13 cellular contexts compared by ENCODE assay signal in the genomic region with DNA sequence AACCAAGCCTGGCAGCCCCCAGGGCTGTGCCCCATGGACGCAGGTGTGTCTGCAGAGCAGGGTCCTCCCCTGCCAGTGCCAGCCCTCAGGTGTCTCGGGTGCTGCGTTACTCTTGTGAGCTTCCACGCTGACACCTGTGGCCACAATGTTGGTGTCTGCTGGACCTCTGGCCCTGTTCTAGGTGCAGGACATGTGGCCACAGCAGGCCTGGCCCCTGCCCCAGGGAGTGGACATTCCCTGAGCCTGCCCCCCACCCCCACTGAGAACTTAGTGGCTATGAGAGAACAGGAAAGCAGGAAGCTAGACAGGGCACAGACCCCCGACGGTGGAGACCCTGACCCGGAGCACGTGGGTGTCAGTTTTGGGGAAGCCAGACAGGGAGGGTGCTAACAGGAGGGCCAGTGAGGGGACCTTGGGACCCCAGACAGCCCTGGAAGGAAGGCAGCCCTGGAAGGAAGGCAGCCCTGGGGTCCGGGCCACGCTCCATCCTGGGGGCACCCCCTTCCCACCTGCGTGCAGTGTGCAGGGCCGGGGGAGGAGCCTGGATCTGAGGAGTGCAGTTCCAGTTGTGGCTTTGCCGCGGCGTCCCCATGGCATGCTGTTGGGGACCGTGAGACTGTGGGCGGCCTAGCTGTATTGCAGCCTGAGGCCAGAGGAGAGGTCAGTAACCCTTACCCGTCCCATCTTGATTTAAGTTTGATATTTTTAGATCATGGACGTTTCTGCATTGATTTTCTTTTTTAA. TPM values are rescaled to one million over a fixed set of nuclear protein-coding genes. Genes with fewer than 3 reads are reported as not detected.
DNase-seq lines count a peak whose midpoint lies in the region; ATAC-seq and TF ChIP-seq lines count a peak whose summit lies in the region.
"Had no signal": no experiment of that assay in that cellular context is flagged by ENCODE, and none has a peak within 500 bp of the region (broad histone marks: within the 10 kb centered on the region; RNA-seq: fewer than 3 reads in every experiment).

No MANE protein-coding gene starts in this region.

- no peak overlapping the region for H3K4me3 Mint-ChIP-seq in nephron

- no peaks in the 10 kb centered on the region for H3K27me3 Mint-ChIP-seq in nephron (ENCODE audit: low read depth)

- no peak for TF ChIP-seq EP300 in transverse colon (IDR thresholded peaks at IDR 0.05; ENCODE audit: low read depth)

- peaks cover 32% of the 10 kb centered on the region for H3K4me1 Mint-ChIP-seq in nephron

- DNase-seq in NCI-H2171 treated with DMSO at 0.1 percent for 48 hours (lab: John Stamatoyannopoulos, UW) (peak; percentile 32), NCI-H2171 (lab: John Stamatoyannopoulos, UW) (no peak), dorsolateral prefrontal cortex (no peak), transverse colon (no peak), GM19238 (ENCODE audit: insufficient read length, low spot score) (no peak)
- DNase-seq in effector CD4-positive, alpha-beta T cell, result no peak
- DNase-seq: central memory CD4-positive, alpha-beta T cell; DND-41; foreskin melanocyte; NCI-H1436 treated with DMSO at 0.1 percent for 48 hours; stimulated activated naive CD8-positive, alpha-beta T cell treated with anti-CD3 and anti-CD28 coated beads, Interleukin-15, Interleukin-2, amounts not matched to agents 100 U/mL and 50 U/mL, for 24 hours had no signal

- H3K4me3 ChIP-seq in dorsolateral prefrontal cortex (peak overlapping the region in 32 of 59 donors; percentile 1 to 43 (median 19)), transverse colon (no peak overlapping the region)

- peaks cover 54 to 80% (median 64%) of the 10 kb centered on the region in 4 donors for H3K4me1 ChIP-seq in transverse colon

- peak in 1 of 56 donors; percentile 2 for TF ChIP-seq CTCF in dorsolateral prefrontal cortex (IDR thresholded peaks at IDR 0.05 in 54 of 56, conservative IDR thresholded peaks at IDR 0.05 in 2 of 56; ENCODE audit: low read depth in 1 of 56, partially characterized antibody in 56 of 56)
- TF ChIP-seq CTCF in nephron (IDR thresholded peaks at IDR 0.05; ENCODE audit: unreplicated experiment in 3 of 3), result no peak
- TF ChIP-seq CTCF in transverse colon (IDR thresholded peaks at IDR 0.05), result no peak

- in situ Hi-C loops in transverse colon (cut with MboI; ENCODE audit: low pct_ligation_motif_present in 1 of 4, low pct_unique_long_range_greater_than_20kb in 1 of 4, low sequenced_read_pairs in 3 of 4), result loop anchor here in 1 of 4 donors (25.0 kb wide), 1 partner anchor 431 kb away; the partner anchor contains the start of gene CELSR1

- H3K27ac ChIP-seq in dorsolateral prefrontal cortex (peak overlapping the region; percentile 68 to 98 (median 95)), transverse colon (peak overlapping the region; percentile 75 to 82 (median 77))

- H3K36me3 ChIP-seq in transverse colon, result peaks cover 0 to 4% (median 0%) of the 10 kb centered on the region in 4 donors

- H3K27me3 ChIP-seq in dorsolateral prefrontal cortex, result no peaks in the 10 kb centered on the region
- H3K27me3 ChIP-seq in transverse colon, result no peaks in the 10 kb centered on the region

- no peaks in the 10 kb centered on the region for H3K36me3 Mint-ChIP-seq in nephron (ENCODE audit: low read depth)

- intact Hi-C loops in dorsolateral prefrontal cortex (cut with DNase I), result loop anchor here (2.0 to 5.0 kb wide), 3 partner anchors 18 to 34 kb away; no protein-coding TSS in a partner anchor
- intact Hi-C loops in transverse colon (cut with DNase I; ENCODE audit: low total_unique reads), result loop anchor here (2.0 kb wide), 1 partner anchor 18 kb away; no protein-coding TSS in a partner anchor

- H3K27ac Mint-ChIP-seq in nephron, result peak overlapping the region; percentile 95 to 99 (median 98)

- ATAC-seq in HG02759 (IDR thresholded peaks at IDR 0.05; ENCODE audit: unreplicated experiment), result no peak
- ATAC-seq: stimulated activated naive CD8-positive, alpha-beta T cell treated with anti-CD3 and anti-CD28 coated beads, Interleukin-15, Interleukin-2, amounts not matched to agents 100 U/mL and 50 U/mL, for 24 hours had no signal

- no peak for TF ChIP-seq POLR2A in transverse colon (IDR thresholded peaks at IDR 0.05)

- H3K9me3 Mint-ChIP-seq in nephron, result no peaks in the 10 kb centered on the region

- 47 to 49% methylated on average over 3 to 18 of the region's 19 CpGs for WGBS in transverse colon (ENCODE audit: low coverage in 1 of 2), 2 donors

- H3K9me3 ChIP-seq in transverse colon, result no peaks in the 10 kb centered on the region

RNA-seq across cellular contexts. Expression of gene PPARA, which starts 43.9 kb away (rescaled TPM):
- total RNA-seq in dorsolateral prefrontal cortex, result 10 to 100 TPM; 13.9 to 53.9 (median 22.6) TPM
- total RNA-seq in transverse colon, result 10 to 100 TPM; 52.0 to 88.1 (median 74.7) TPM

Comparison
In these comparisons a context has a peak if more than half of its experiments do, and no peak if none do; other contexts are left out.
1. H3K4me3 ChIP-seq: peak in dorsolateral prefrontal cortex (32 of 59); none in transverse colon (0 of 4).